In genomic region chr12:69972136-69972535, GRCh38 we compare ENCODE assay signal across 12 cellular contexts.
"Had no signal": no experiment of that assay in that cellular context is flagged by ENCODE, and none has a peak within 500 bp of the region (broad histone marks: within the 10 kb centered on the region; RNA-seq: fewer than 3 reads in every experiment).

No MANE protein-coding gene starts in this region.

- H3K36me3 ChIP-seq: heart right ventricle, right atrium auricular region, sigmoid colon, tibial nerve had no signal

- H3K27ac ChIP-seq: heart right ventricle, right atrium auricular region, sigmoid colon, testis, tibial nerve had no signal

- H3K9me3 ChIP-seq: heart right ventricle, mucosa of descending colon, right atrium auricular region, sigmoid colon, testis, tibial nerve had no signal

- H3K4me3 ChIP-seq: heart right ventricle, mucosa of descending colon, right atrium auricular region, sigmoid colon, testis, tibial nerve had no signal

- DNase-seq: effector memory CD8-positive, alpha-beta T cell; erythroblast; heart right ventricle; hypothalamus; mucosa of descending colon; natural killer cell; sigmoid colon; small intestine; stimulated activated CD4-positive, alpha-beta T cell treated with anti-CD3 and anti-CD28 coated beads, Interleukin-4, amount 100 ng/mL, for 24 hours; testis had no signal

- H3K27me3 ChIP-seq: heart right ventricle, right atrium auricular region, sigmoid colon, testis, tibial nerve had no signal

- H3K4me1 ChIP-seq: right atrium auricular region, sigmoid colon, testis, tibial nerve had no signal
